In the genomic region with DNA sequence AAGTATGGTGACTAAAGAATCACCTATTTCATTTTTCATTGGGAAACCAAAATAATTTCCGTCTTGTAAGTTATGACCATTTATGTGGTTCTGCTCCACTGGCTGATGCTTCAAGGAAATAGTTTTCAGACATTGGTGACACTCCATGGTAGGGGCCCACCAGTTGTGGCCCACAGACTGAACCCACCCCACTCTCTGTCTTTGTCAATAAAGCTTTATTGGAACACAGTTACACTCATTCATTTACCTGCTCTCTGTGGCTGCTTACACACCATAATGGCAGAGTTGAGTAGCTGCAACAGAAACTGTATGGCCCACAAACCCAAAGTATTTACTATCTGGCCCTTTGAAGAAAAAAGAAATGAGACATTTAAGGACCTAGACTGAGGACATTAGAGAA, we compare ENCODE assay signal across 21 cellular contexts.
"Had no signal": no experiment of that assay in that cellular context is flagged by ENCODE, and none has a peak within 500 bp of the region (broad histone marks: within the 10 kb centered on the region; RNA-seq: fewer than 3 reads in every experiment).

No MANE protein-coding gene starts in this region.

- H3K9me3 Mint-ChIP-seq: natural killer cell treated with Interleukin-12 subunit alpha and Interleukin-12 subunit beta and Interleukin-15 and Interleukin-18, amount 100 ng/mL, for 72 hours had no signal

- DNase-seq: effector CD4-positive, alpha-beta T cell; gastrocnemius medialis; heart right ventricle; hypothalamus; islet precursor cell; mammary epithelial cell; occipital lobe; pancreas; right cardiac atrium; stimulated activated CD4-positive, alpha-beta T cell treated with anti-CD3 and anti-CD28 coated beads, Interleukin-2, amount 100 ng/mL, for 48 hours; stimulated activated naive CD8-positive, alpha-beta T cell treated with anti-CD3 and anti-CD28 coated beads, Interleukin-15, Interleukin-2, amounts not matched to agents 100 U/mL and 50 U/mL, for 24 hours; thyroid gland; upper lobe of left lung; uterus had no signal

- H3K4me1 ChIP-seq: gastrocnemius medialis, suprapubic skin, thyroid gland, upper lobe of left lung, uterus had no signal

- H3K4me3 ChIP-seq: coronary artery, gastrocnemius medialis, heart right ventricle, pancreas, smooth muscle cell, suprapubic skin, thyroid gland, upper lobe of left lung, uterus had no signal

- H3K27ac ChIP-seq: coronary artery, gastrocnemius medialis, heart right ventricle, pancreas, suprapubic skin, thyroid gland, upper lobe of left lung, uterus had no signal

- H3K27me3 ChIP-seq: gastrocnemius medialis, heart right ventricle, pancreas, suprapubic skin, thyroid gland, upper lobe of left lung, uterus had no signal

- ATAC-seq: esophagus mucosa; gastrocnemius medialis; left lobe of liver; natural killer cell treated with Interleukin-12 subunit alpha and Interleukin-12 subunit beta and Interleukin-15 and Interleukin-18, amount 100 ng/mL, for 72 hours; pancreas; right cardiac atrium; stimulated activated naive CD8-positive, alpha-beta T cell treated with anti-CD3 and anti-CD28 coated beads, Interleukin-15, Interleukin-2, amounts not matched to agents 100 U/mL and 50 U/mL, for 24 hours had no signal

- H3K9me3 ChIP-seq: gastrocnemius medialis, heart right ventricle, pancreas, suprapubic skin, thyroid gland, upper lobe of left lung, uterus had no signal

- H3K4me3 Mint-ChIP-seq: natural killer cell treated with Interleukin-12 subunit alpha and Interleukin-12 subunit beta and Interleukin-15 and Interleukin-18, amount 100 ng/mL, for 72 hours had no signal

- H3K36me3 ChIP-seq: gastrocnemius medialis, pancreas, suprapubic skin, thyroid gland, uterus had no signal

- H3K27ac Mint-ChIP-seq: natural killer cell treated with Interleukin-12 subunit alpha and Interleukin-12 subunit beta and Interleukin-15 and Interleukin-18, amount 100 ng/mL, for 72 hours; progenitor cell of endocrine pancreas had no signal

- FAIRE-seq: pancreas had no signal

- H3K36me3 Mint-ChIP-seq: natural killer cell treated with Interleukin-12 subunit alpha and Interleukin-12 subunit beta and Interleukin-15 and Interleukin-18, amount 100 ng/mL, for 72 hours had no signal

- H3K4me2 ChIP-seq: smooth muscle cell had no signal

- H3K27me3 Mint-ChIP-seq: progenitor cell of endocrine pancreas had no signal
